ENCODE assay signal across 22 cellular contexts in the genomic region with DNA sequence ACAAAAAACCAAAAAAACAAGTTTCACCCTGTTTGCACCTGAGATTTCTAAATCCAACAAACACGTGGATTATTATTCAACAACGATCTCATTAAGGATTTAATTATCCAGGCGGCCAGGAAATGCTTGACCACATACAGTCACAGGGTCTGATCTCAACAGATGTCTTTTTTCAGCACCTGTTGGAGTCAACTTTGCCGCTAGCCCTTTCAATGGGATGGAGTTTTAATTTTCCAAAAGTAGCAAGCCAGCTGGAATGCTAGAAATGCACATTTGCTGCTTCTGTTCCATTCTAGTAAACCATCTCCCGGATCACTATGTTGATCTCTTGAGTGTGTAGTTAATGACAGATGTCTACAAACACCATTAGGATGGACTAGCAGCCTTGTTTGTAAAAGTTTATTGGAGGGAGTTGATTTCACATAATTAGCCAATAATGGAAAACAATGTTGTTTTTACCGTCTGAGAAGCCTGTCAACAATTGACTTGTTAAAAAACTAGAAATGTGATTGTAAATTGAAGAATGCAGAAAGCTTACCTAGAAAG.
"Had no signal": no experiment of that assay in that cellular context is flagged by ENCODE, and none has a peak within 500 bp of the region (broad histone marks: within the 10 kb centered on the region; RNA-seq: fewer than 3 reads in every experiment).

No MANE protein-coding gene starts in this region.

- H3K4me3 ChIP-seq: lung, sigmoid colon, suprapubic skin, tibial artery, upper lobe of right lung had no signal

- H3K4me1 ChIP-seq: sigmoid colon, suprapubic skin, tibial artery, upper lobe of right lung had no signal

- H3K9me3 ChIP-seq: sigmoid colon, suprapubic skin, tibial artery, upper lobe of right lung had no signal

- ATAC-seq: esophagus mucosa, left lobe of liver, upper lobe of right lung had no signal

- H3K27me3 ChIP-seq: sigmoid colon, suprapubic skin, tibial artery, upper lobe of right lung had no signal

- H3K27ac ChIP-seq: sigmoid colon, suprapubic skin, tibial artery, upper lobe of right lung had no signal

- H3K36me3 ChIP-seq: sigmoid colon, suprapubic skin, tibial artery, upper lobe of right lung had no signal

- DNase-seq: activated CD4-positive, alpha-beta T cell treated with anti-CD3 and anti-CD28 coated beads for 4 hours; activated CD4-positive, alpha-beta T cell treated with anti-CD3 and anti-CD28 coated beads, Interleukin-2, amount 50 U/mL, for 4 hours; activated effector memory CD4-positive, alpha-beta T cell treated with anti-CD3 and anti-CD28 coated beads, Interleukin-2, amount 50 U/mL, for 16 hours; activated naive CD4-positive, alpha-beta T cell treated with anti-CD3 and anti-CD28 coated beads for 36 hours; activated naive CD8-positive, alpha-beta T cell treated with anti-CD3 and anti-CD28 coated beads for 36 hours; activated T-cell treated with anti-CD3 and anti-CD28 coated beads for 4 hours; amniotic stem cell; caudate nucleus; foreskin fibroblast; kidney glomerular epithelial cell; mesendoderm; posterior cingulate gyrus; sigmoid colon; stimulated activated CD4-positive, alpha-beta T cell treated with anti-CD3 and anti-CD28 coated beads, Interleukin-15, amount 100 ng/mL, for 24 hours; stimulated activated CD4-positive, alpha-beta T cell treated with anti-CD3 and anti-CD28 coated beads, Interleukin-2, amount 100 ng/mL, for 24 hours; stimulated activated naive CD4-positive, alpha-beta T cell; tibial artery; upper lobe of right lung had no signal
